In genomic region chr3:186618318-186618938, GRCh38 we compare ENCODE assay signal across 1 cellular context.
TF ChIP-seq lines count a peak whose summit lies in the region.

No MANE protein-coding gene starts in this region.

TF ChIP-seq in HepG2, 621 proteins besides CTCF, POLR2A, EP300 and RAD21 (continued from another document and continues in another):
- TF ChIP-seq ZNF564 (CRISPR knock-in tag; IDR thresholded peaks at IDR 0.05) (no peak), ZNF720 (CRISPR knock-in tag; IDR thresholded peaks at IDR 0.05) (no peak), ZNF121 (CRISPR knock-in tag; IDR thresholded peaks at IDR 0.05) (no peak), ZNF513 (CRISPR knock-in tag; conservative IDR thresholded peaks at IDR 0.05) (no peak), KMT2A (CRISPR knock-in tag; IDR thresholded peaks at IDR 0.05) (no peak), ZNF619 (CRISPR knock-in tag; IDR thresholded peaks at IDR 0.05) (peak; percentile 85), CCAR2 (optimal IDR thresholded peaks at IDR 0.05; ENCODE audit: low read depth, low read length) (no peak), HES4 (CRISPR knock-in tag; IDR thresholded peaks at IDR 0.05; ENCODE audit: borderline replicate concordance) (no peak), THRA (CRISPR knock-in tag; IDR thresholded peaks at IDR 0.05; ENCODE audit: borderline replicate concordance) (no peak), TRAFD1 (CRISPR knock-in tag; IDR thresholded peaks at IDR 0.05; ENCODE audit: borderline replicate concordance) (0 out of 2 replicates have a peak, but pooled peaks have one; percentile 20), DRAP1 (CRISPR knock-in tag; IDR thresholded peaks at IDR 0.05) (no peak; the same call in none of the 2 replicates), MTERF4 (CRISPR knock-in tag; IDR thresholded peaks at IDR 0.05) (0 out of 2 replicates have a peak, but pooled peaks have one; percentile 84), ZFP37 (CRISPR knock-in tag; IDR thresholded peaks at IDR 0.05; ENCODE audit: borderline replicate concordance) (no peak; the same call in 1 of the 2 replicates), ZFP91 (CRISPR knock-in tag; IDR thresholded peaks at IDR 0.05; ENCODE audit: borderline replicate concordance) (peak; percentile 23; the same call in 1 of the 2 replicates), ZNF563 (CRISPR knock-in tag; IDR thresholded peaks at IDR 0.05) (peak; percentile 32; the same call in 1 of the 2 replicates), FUBP1 (CRISPR knock-in tag; IDR thresholded peaks at IDR 0.05; ENCODE audit: borderline replicate concordance) (peak; percentile 14; the same call in 1 of the 2 replicates), THAP9 (CRISPR knock-in tag; IDR thresholded peaks at IDR 0.05; ENCODE audit: borderline replicate concordance) (no peak), HMGXB3 (CRISPR knock-in tag; IDR thresholded peaks at IDR 0.05; ENCODE audit: borderline replicate concordance) (no peak), YY1 (IDR thresholded peaks at IDR 0.05; ENCODE audit: insufficient read depth, insufficient replicate concordance, low read depth, low read length) (no peak), ZNF281 (CRISPR knock-in tag; IDR thresholded peaks at IDR 0.05; ENCODE audit: borderline replicate concordance) (no peak), ZBTB26 (CRISPR knock-in tag; IDR thresholded peaks at IDR 0.05; ENCODE audit: borderline replicate concordance) (no peak), ZNF816 (CRISPR knock-in tag; IDR thresholded peaks at IDR 0.05; ENCODE audit: borderline replicate concordance) (peak; percentile 88; the same call in 1 of the 2 replicates), SP1 (IDR thresholded peaks at IDR 0.05) (no peak), SP1 (CRISPR knock-in tag; IDR thresholded peaks at IDR 0.05) (no peak), TCF12 (IDR thresholded peaks at IDR 0.05) (no peak), TCF12 (CRISPR knock-in tag; IDR thresholded peaks at IDR 0.05) (no peak), MED8 (CRISPR knock-in tag; IDR thresholded peaks at IDR 0.05; ENCODE audit: insufficient replicate concordance) (no peak), ZNF652 (CRISPR knock-in tag; IDR thresholded peaks at IDR 0.05; ENCODE audit: borderline replicate concordance, low read depth) (no peak)
